Comparison of ENCODE assay signal across 9 cellular contexts in genomic region chr5:172798422-172799215, GRCh38. TPM values are rescaled to one million over a fixed set of nuclear protein-coding genes. Genes with fewer than 3 reads are reported as not detected.
DNase-seq lines count a peak whose midpoint lies in the region; ATAC-seq and TF ChIP-seq lines count a peak whose summit lies in the region.
"Had no signal": no experiment of that assay in that cellular context is flagged by ENCODE, and none has a peak within 500 bp of the region (broad histone marks: within the 10 kb centered on the region; RNA-seq: fewer than 3 reads in every experiment).

No MANE protein-coding gene starts in this region.

- TF ChIP-seq POLR2A in NB4 (IDR thresholded peaks at IDR 0.05; ENCODE audit: extremely low read depth, insufficient read length), result no peak

- no peak overlapping the region for H3K4me3 ChIP-seq in NB4 (ENCODE audit: low read depth, low read length)

- intact Hi-C loops in posterior cingulate gyrus (cut with DNase I), result no loop called here

- ATAC-seq in omental fat pad (ENCODE audit: low FRiP score), result peak; percentile 47

- peak; percentile 78 for DNase-seq in AG20443 (ENCODE audit: low spot score)
- DNase-seq in NB4 (ENCODE audit: low read depth), result peak; percentile 91
- peak; percentile 67 for DNase-seq in dermis blood vessel endothelial cell
- no peak for DNase-seq in omental fat pad (ENCODE audit: low spot score)
- no peak for DNase-seq in SHP77 treated with DMSO at 0.1 percent for 48 hours (lab: John Stamatoyannopoulos, UW)
- no peak for DNase-seq in NCI-H2171 treated with DMSO at 0.1 percent for 48 hours (lab: John Stamatoyannopoulos, UW)
- DNase-seq in posterior cingulate gyrus, result no peak
- no peak for DNase-seq in T-helper 9 cell
- DNase-seq: stimulated activated naive CD4-positive, alpha-beta T cell had no signal

- TF ChIP-seq CTCF in NB4 (IDR thresholded peaks at IDR 0.05; ENCODE audit: low read depth, low read length) (no peak), omental fat pad (IDR thresholded peaks at IDR 0.05) (no peak)

RNA-seq across cellular contexts. Expression of gene DUSP1, which starts 27.6 kb away (rescaled TPM):
- total RNA-seq in dermis blood vessel endothelial cell, result 105 and 303 TPM in 2 replicates
- 1,000 to 10,000 TPM; 1,645 to 2,968 (median 1,824) TPM for total RNA-seq in omental fat pad

RNA-seq across cellular contexts. Expression of gene ERGIC1, which starts 35.4 kb away (rescaled TPM):
- 64.0 and 137 TPM in 2 replicates for total RNA-seq in dermis blood vessel endothelial cell
- total RNA-seq in omental fat pad, result 100 to 1,000 TPM in 3 of 4 donors, 10 to 100 TPM in 1; 98.8 to 227 (median 129) TPM

Comparison
In these comparisons a context has a peak if more than half of its experiments do, and no peak if none do; other contexts are left out.
1. DNase-seq: peak in AG20443 (single experiment), NB4 (single experiment) and dermis blood vessel endothelial cell (single experiment); none in omental fat pad (single experiment), SHP77 treated with DMSO at 0.1 percent for 48 hours (single experiment), NCI-H2171 treated with DMSO at 0.1 percent for 48 hours (single experiment), posterior cingulate gyrus (0 of 10) and T-helper 9 cell (single experiment).